ENCODE assay signal across 10 cellular contexts in the genomic region with DNA sequence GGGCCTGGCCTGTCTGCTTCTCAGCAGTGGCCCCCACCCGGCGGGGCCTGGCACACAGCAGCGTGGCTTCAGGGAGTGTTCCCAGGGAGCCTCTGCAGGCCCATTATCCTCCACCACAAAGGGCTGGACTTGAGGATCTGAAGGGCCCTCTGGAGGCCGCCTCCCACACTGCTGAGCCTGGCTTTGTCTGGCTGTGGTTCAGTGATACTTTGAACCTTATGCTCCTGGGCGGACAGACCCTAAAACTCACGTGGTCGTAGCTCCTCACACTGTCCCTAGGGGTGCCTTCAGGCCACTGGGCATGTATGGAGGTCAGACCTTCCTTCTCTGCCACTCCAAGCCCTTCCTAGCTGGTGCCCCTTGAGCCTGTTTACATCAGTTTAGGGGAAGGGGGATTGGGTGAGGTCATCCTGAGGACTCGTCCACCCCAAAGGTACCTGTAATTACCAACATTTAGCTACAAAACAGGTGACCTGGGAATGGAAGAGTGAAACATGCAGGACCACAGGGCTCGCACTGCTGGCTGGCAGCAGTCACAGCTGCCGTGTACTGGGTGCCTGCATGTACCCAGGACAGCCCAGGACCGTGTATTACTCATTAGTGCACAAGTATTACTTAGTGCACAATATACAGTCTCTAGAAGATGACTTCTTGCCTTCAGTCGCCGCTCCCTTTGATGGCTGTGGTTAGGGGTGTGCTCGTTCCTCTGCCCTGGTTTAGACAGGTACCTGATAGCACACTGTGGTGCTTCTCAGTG. TPM values are rescaled to one million over a fixed set of nuclear protein-coding genes. Genes with fewer than 3 reads are reported as not detected.
DNase-seq lines count a peak whose midpoint lies in the region; ATAC-seq and TF ChIP-seq lines count a peak whose summit lies in the region.
"Had no signal": no experiment of that assay in that cellular context is flagged by ENCODE, and none has a peak within 500 bp of the region (broad histone marks: within the 10 kb centered on the region; RNA-seq: fewer than 3 reads in every experiment).

No MANE protein-coding gene starts in this region.

- CTCF ChIA-PET in GM10248 (lab: Yijun Ruan, JAX): interaction anchor here (0.6 to 1.9 kb wide), 3 partner anchors 12 to 20 kb away, joined by 3 to 8 read pairs (median 3); no protein-coding TSS in a partner anchor

- peaks cover 14% of the 10 kb centered on the region for H3K4me1 ChIP-seq in lower lobe of right lung

- peaks cover 29% of the 10 kb centered on the region for H3K4me1 Mint-ChIP-seq in brain
- H3K4me1 Mint-ChIP-seq: activated naive CD8-positive, alpha-beta T cell treated with anti-CD3 and anti-CD28 coated beads, Interleukin-2, amount 10 ng/mL, durations not matched to agents 7 days and 5 days had no signal

- H3K4me3 ChIP-seq in lower lobe of right lung (no peak overlapping the region), MG63 (no peak overlapping the region)

- no peak overlapping the region for H3K4me3 Mint-ChIP-seq in brain
- H3K4me3 Mint-ChIP-seq: activated naive CD8-positive, alpha-beta T cell treated with anti-CD3 and anti-CD28 coated beads, Interleukin-2, amount 10 ng/mL, durations not matched to agents 7 days and 5 days; T-helper 2 cell treated with Interferon-gamma antibody and Interleukin-4, amounts not matched to agents 5 μg/mL and 100 μg/mL, for 36 hours had no signal

- H3K27ac Mint-ChIP-seq in brain: peak overlapping the region; percentile 56 to 87 (median 81)
- H3K27ac Mint-ChIP-seq: activated naive CD8-positive, alpha-beta T cell treated with anti-CD3 and anti-CD28 coated beads, Interleukin-2, amount 10 ng/mL, durations not matched to agents 7 days and 5 days; T-helper 2 cell treated with Interferon-gamma antibody and Interleukin-4, amounts not matched to agents 5 μg/mL and 100 μg/mL, for 36 hours had no signal

- peaks cover 39% of the 10 kb centered on the region for H3K36me3 Mint-ChIP-seq in brain

- POLR2A ChIA-PET in GM10248 (lab: Yijun Ruan, JAX): interaction anchor here (1.7 kb wide), 1 partner anchor 12 kb away, joined by 3 read pairs; no protein-coding TSS in a partner anchor

- H3K27me3 Mint-ChIP-seq in brain: no peaks in the 10 kb centered on the region
- H3K27me3 Mint-ChIP-seq: activated naive CD8-positive, alpha-beta T cell treated with anti-CD3 and anti-CD28 coated beads, Interleukin-2, amount 10 ng/mL, durations not matched to agents 7 days and 5 days had no signal

- H3K36me3 ChIP-seq in lower lobe of right lung: peaks cover 79% of the 10 kb centered on the region
- H3K36me3 ChIP-seq in MG63: peaks cover 37% of the 10 kb centered on the region

- in situ Hi-C loops in KBM-7 (cut with MboI; ENCODE audit: low pct_unique_long_range_greater_than_20kb, low sequenced_read_pairs): no loop called here

- ATAC-seq in lower lobe of right lung: peak; percentile 36 to 53

- no peak overlapping the region for H3K27ac ChIP-seq in lower lobe of right lung

- no peaks in the 10 kb centered on the region for H3K9me3 ChIP-seq in lower lobe of right lung
- no peaks in the 10 kb centered on the region for H3K9me3 ChIP-seq in MG63

- intact Hi-C loops in lower lobe of right lung (cut with DNase I): no loop called here

- no peaks in the 10 kb centered on the region for H3K27me3 ChIP-seq in lower lobe of right lung (ENCODE audit: low read depth)
- no peaks in the 10 kb centered on the region for H3K27me3 ChIP-seq in MG63

- DNase-seq in AG20443 (ENCODE audit: low spot score): peak; percentile 48
- DNase-seq in KBM-7: peak; percentile 19
- no peak for DNase-seq in lower lobe of right lung
- DNase-seq in SW480 (ENCODE audit: low spot score): no peak
- no peak for DNase-seq in GM10248 (ENCODE audit: extremely low spot score)
- DNase-seq in MG63: no peak
- DNase-seq in GOT3 (lab: John Stamatoyannopoulos, UW): no peak
- DNase-seq: activated naive CD8-positive, alpha-beta T cell treated with anti-CD3 and anti-CD28 coated beads, Interleukin-2, amount 10 ng/mL, durations not matched to agents 7 days and 5 days had no signal

- TF ChIP-seq CTCF in brain (conservative IDR thresholded peaks at IDR 0.05) (no peak), lower lobe of right lung (IDR thresholded peaks at IDR 0.05) (no peak), GM10248 (IDR thresholded peaks at IDR 0.05; ENCODE audit: control extremely low read depth, extremely low read depth, low read depth, missing control alignments) (no peak)

- no peaks in the 10 kb centered on the region for H3K9me3 Mint-ChIP-seq in brain
- H3K9me3 Mint-ChIP-seq: activated naive CD8-positive, alpha-beta T cell treated with anti-CD3 and anti-CD28 coated beads, Interleukin-2, amount 10 ng/mL, durations not matched to agents 7 days and 5 days; T-helper 2 cell treated with Interferon-gamma antibody and Interleukin-4, amounts not matched to agents 5 μg/mL and 100 μg/mL, for 36 hours had no signal

RNA-seq across cellular contexts. Expression of a gene that starts 8.5 kb away (rescaled TPM):
- polyA plus RNA-seq in brain (ENCODE audit: insufficient read depth, low read depth, low replicate concordance): 213 TPM
- total RNA-seq in lower lobe of right lung: 64.8 TPM
- 97.5 and 111 TPM in 2 replicates for total RNA-seq in MG63 (2014; rRNA removed; shearing (Covaris generic); ENCODE audit: low replicate concordance)

RNA-seq across cellular contexts. Expression of a gene that starts 34.2 kb away (rescaled TPM):
- 21.2 TPM for polyA plus RNA-seq in brain (ENCODE audit: insufficient read depth, low read depth, low replicate concordance)
- 9.2 TPM for total RNA-seq in lower lobe of right lung
- total RNA-seq in MG63 (2014; rRNA removed; shearing (Covaris generic); ENCODE audit: low replicate concordance): 4.4 and 9.1 TPM in 2 replicates

RNA-seq across cellular contexts. Expression of a gene that starts 54.7 kb away (rescaled TPM):
- 35.2 TPM for polyA plus RNA-seq in brain (ENCODE audit: insufficient read depth, low read depth, low replicate concordance)
- 17.3 TPM for total RNA-seq in lower lobe of right lung
- total RNA-seq in MG63 (2014; rRNA removed; shearing (Covaris generic); ENCODE audit: low replicate concordance): 82.3 and 92.4 TPM in 2 replicates

Comparison
In these comparisons a context has a peak if more than half of its experiments do, and no peak if none do; other contexts are left out.
1. DNase-seq: peak in AG20443 (single experiment) and KBM-7 (single experiment); none in lower lobe of right lung (single experiment), SW480 (single experiment), GM10248 (single experiment), MG63 (single experiment) and GOT3 (single experiment).